Comparison of ENCODE assay signal across 1 cellular context in genomic region chr3:193842029-193842782, GRCh38.
A peak's percentile ranks its signal among the peaks of the same experiment; 100 is the strongest.
TF ChIP-seq lines count a peak whose summit lies in the region.

No MANE protein-coding gene starts in this region.

TF ChIP-seq in K562, 482 proteins besides CTCF, POLR2A, EP300 and RAD21 (continued from another document and continues in another):
- TF ChIP-seq MXD1 (CRISPR knock-in tag; IDR thresholded peaks at IDR 0.05; ENCODE audit: borderline replicate concordance, poor library complexity, severe bottlenecking) (no peak), RBM15 (IDR thresholded peaks at IDR 0.05; ENCODE audit: insufficient read depth, low read length) (no peak), POLR2B (IDR thresholded peaks at IDR 0.05; ENCODE audit: low read depth, partially characterized antibody) (no peak), ZNF232 (CRISPR knock-in tag; IDR thresholded peaks at IDR 0.05) (0 out of 2 replicates have a peak, but pooled peaks have one; percentile 29), ZNF407 (IDR thresholded peaks at IDR 0.05; ENCODE audit: low read depth) (no peak), ZNF121 (CRISPR knock-in tag; conservative IDR thresholded peaks at IDR 0.05) (no peak), NR1H2 (CRISPR knock-in tag; IDR thresholded peaks at IDR 0.05) (no peak), SRSF3 (IDR thresholded peaks at IDR 0.05; ENCODE audit: insufficient read depth, low read length) (no peak), RB1 (IDR thresholded peaks at IDR 0.05; ENCODE audit: low read depth) (no peak; the same call in 1 of the 2 replicates), MCM5 (IDR thresholded peaks at IDR 0.05; ENCODE audit: low read depth) (no peak), NR0B1 (IDR thresholded peaks at IDR 0.05; ENCODE audit: partially characterized antibody) (no peak), CBX8 (IDR thresholded peaks at IDR 0.05; ENCODE audit: borderline replicate concordance, extremely low read depth, low read depth, low read length, poor library complexity, severe bottlenecking) (no peak), SAFB2 (IDR thresholded peaks at IDR 0.05; ENCODE audit: borderline replicate concordance, low read depth, low read length, severe bottlenecking) (no peak), GMEB1 (CRISPR knock-in tag; IDR thresholded peaks at IDR 0.05) (no peak), NFYB (IDR thresholded peaks at IDR 0.05; ENCODE audit: extremely low read depth, insufficient read length) (no peak), ETS2 (tag; IDR thresholded peaks at IDR 0.05; ENCODE audit: borderline replicate concordance, poor library complexity, severe bottlenecking) (no peak), NCOA2 (IDR thresholded peaks at IDR 0.05; ENCODE audit: partially characterized antibody in 2 of 2) (no peak), E2F3 (CRISPR knock-in tag; IDR thresholded peaks at IDR 0.05) (0 out of 2 replicates have a peak, but pooled peaks have one; percentile 14), ATF3 (IDR thresholded peaks at IDR 0.05) (no peak), ATF3 (CRISPR knock-in tag; conservative IDR thresholded peaks at IDR 0.05) (no peak), POU5F1 (IDR thresholded peaks at IDR 0.05; ENCODE audit: borderline replicate concordance, low read depth, low read length, partially characterized antibody) (no peak), CREB3L1 (IDR thresholded peaks at IDR 0.05; ENCODE audit: borderline replicate concordance, low read depth) (no peak), SAP30 (IDR thresholded peaks at IDR 0.05; ENCODE audit: borderline replicate concordance, insufficient read depth, low read depth, low read length, poor library complexity, severe bottlenecking) (no peak), ZBED1 (IDR thresholded peaks at IDR 0.05) (no peak), ZNF436 (CRISPR knock-in tag; IDR thresholded peaks at IDR 0.05) (no peak), TCF3 (CRISPR knock-in tag; IDR thresholded peaks at IDR 0.05) (no peak), E2F1 (CRISPR knock-in tag; IDR thresholded peaks at IDR 0.05) (no peak), ZNF766 (CRISPR knock-in tag; conservative IDR thresholded peaks at IDR 0.05) (peak; percentile 84), ZNF511 (CRISPR knock-in tag; IDR thresholded peaks at IDR 0.05) (no peak), TAF9B (IDR thresholded peaks at IDR 0.05; ENCODE audit: partially characterized antibody) (no peak), NKRF (IDR thresholded peaks at IDR 0.05; ENCODE audit: borderline replicate concordance) (no peak), ZBTB9 (CRISPR knock-in tag; IDR thresholded peaks at IDR 0.05) (peak; percentile 65), ZBTB12 (CRISPR knock-in tag; IDR thresholded peaks at IDR 0.05) (no peak), CREBBP (IDR thresholded peaks at IDR 0.05; ENCODE audit: low read depth, low read length) (no peak), CREM (IDR thresholded peaks at IDR 0.05; ENCODE audit: low read depth) (no peak), CREB3 (tag; conservative IDR thresholded peaks at IDR 0.05; ENCODE audit: low read depth) (peak; percentile 32; the same call in 1 of the 2 replicates), ADNP (tag; IDR thresholded peaks at IDR 0.05) (no peak)
